20 cellular contexts compared by ENCODE assay signal in genomic region chr6:138601128-138601527, GRCh38.
DNase-seq lines count a peak whose midpoint lies in the region; ATAC-seq, FAIRE-seq and TF ChIP-seq lines count a peak whose summit lies in the region.
"Had no signal": no experiment of that assay in that cellular context is flagged by ENCODE, and none has a peak within 500 bp of the region (broad histone marks: within the 10 kb centered on the region; RNA-seq: fewer than 3 reads in every experiment).

No MANE protein-coding gene starts in this region.

- H3K36me3 ChIP-seq in ACC112 (ENCODE audit: insufficient read depth, low read length) = no peaks in the 10 kb centered on the region
- H3K36me3 ChIP-seq in HepG2 (replicated peaks in 1 of 2; ENCODE audit: control insufficient read depth in 1 of 2, insufficient read depth in 2 of 2, low read length in 2 of 2) = no peaks in the 10 kb centered on the region
- H3K36me3 ChIP-seq: lower lobe of right lung, uterus had no signal

- no peak for TF ChIP-seq POLR2A in HepG2 (IDR thresholded peaks at IDR 0.05; ENCODE audit: insufficient read depth in 1 of 2, low read depth in 2 of 2, low read length in 2 of 2)

- POLR2A ChIA-PET in HepG2 (lab: Yijun Ruan, JAX) = no interaction called here

- in situ Hi-C loops in HepG2 (cut with HindIII; ENCODE audit: extremely low pct_ligation_motif_present, low pct_unique_long_range_greater_than_20kb) = no loop called here

- H3K4me2 ChIP-seq in HepG2 (ENCODE audit: low read depth, low read length) = no peak overlapping the region

- H3K4me1 ChIP-seq in ACC112 (ENCODE audit: control insufficient read depth, insufficient read depth, low read length, unreplicated experiment) (peaks cover 18% of the 10 kb centered on the region), HepG2 (ENCODE audit: insufficient read depth, low read length) (peaks cover 30% of the 10 kb centered on the region)
- H3K4me1 ChIP-seq: lower lobe of right lung, uterus had no signal

- peaks cover 9% of the 10 kb centered on the region for H3K79me2 ChIP-seq in ACC112 (ENCODE audit: control insufficient read depth, insufficient read depth, low read length, unreplicated experiment)
- H3K79me2 ChIP-seq in HepG2 (ENCODE audit: insufficient read depth, low read length) = no peaks in the 10 kb centered on the region

- ATAC-seq in HepG2 (no peak), HG03159 (IDR thresholded peaks at IDR 0.05; ENCODE audit: unreplicated experiment) (no peak)
- ATAC-seq: activated CD4-positive, alpha-beta T cell treated with anti-CD3 and anti-CD28 coated beads for 36 hours; lower lobe of right lung; natural killer cell treated with Interleukin-12 subunit alpha and Interleukin-12 subunit beta and Interleukin-15 and Interleukin-18, amount 100 ng/mL, for 72 hours had no signal

- no peak for TF ChIP-seq RAD21 in HepG2 (CRISPR knock-in tag; IDR thresholded peaks at IDR 0.05)

- H3K27me3 ChIP-seq in ACC112 (ENCODE audit: insufficient read depth, low read length) = no peaks in the 10 kb centered on the region
- no peaks in the 10 kb centered on the region for H3K27me3 ChIP-seq in HepG2 (ENCODE audit: control insufficient read depth in 1 of 2, insufficient read depth in 2 of 2, low read length in 2 of 2)
- H3K27me3 ChIP-seq: uterus had no signal

- peak overlapping the region; percentile 96 for H3K27ac ChIP-seq in ACC112 (ENCODE audit: low read depth, low read length)
- H3K27ac ChIP-seq in HepG2 (ENCODE audit: extremely low read length, insufficient read depth, low read length) = no peak overlapping the region
- H3K27ac ChIP-seq: lower lobe of right lung, uterus had no signal

- no peaks in the 10 kb centered on the region for H3K9me3 ChIP-seq in HepG2 (ENCODE audit: low read length)
- H3K9me3 ChIP-seq: lower lobe of right lung, uterus had no signal

- TF ChIP-seq EP300 in HepG2 (IDR thresholded peaks at IDR 0.05; ENCODE audit: low read depth in 2 of 2, low read length in 2 of 2) (no peak), HepG2 (CRISPR knock-in tag; IDR thresholded peaks at IDR 0.05; ENCODE audit: borderline replicate concordance) (no peak)

- no peak for TF ChIP-seq CTCF in HepG2 (CRISPR knock-in tag; IDR thresholded peaks at IDR 0.05)

- no peak for FAIRE-seq in HepG2 (lab: Jason Lieb, UNC)

- no TSS peak for BruUV-seq in HepG2 (replicated peaks; lab: Mats Ljungman, UMichigan)

- H4K20me1 ChIP-seq in HepG2 (ENCODE audit: insufficient read depth, low read length) = no peaks in the 10 kb centered on the region

- intact Hi-C loops in HepG2 (cut with micrococcal nuclease; ENCODE audit: unreplicated experiment) = no loop called here

- peak; percentile 94 for DNase-seq in LHCN-M2 (ENCODE audit: low read depth)
- DNase-seq in dermis blood vessel endothelial cell = peak; percentile 95
- DNase-seq in HepG2 (ENCODE audit: low spot score) = no peak
- DNase-seq in germinal center (ENCODE audit: low spot score) = no peak
- no peak for DNase-seq in stimulated activated CD8-positive, alpha-beta memory T cell treated with anti-CD3 and anti-CD28 coated beads, Interleukin-4, amount 100 ng/mL, for 48 hours
- DNase-seq in middle frontal gyrus (ENCODE audit: extremely low spot score, low spot score) = no peak
- DNase-seq: ACHN; activated CD4-positive, alpha-beta T cell treated with anti-CD3 and anti-CD28 coated beads for 36 hours; activated CD8-positive, alpha-beta memory T cell treated with anti-CD3 and anti-CD28 coated beads, Interleukin-2, amount 50 U/mL, for 4 hours; activated gamma-delta T cell treated with Interleukin-2 at 50 U/mL for 16 hours; aorta; CD4-positive, alpha-beta T cell; Kasumi-1; lower lobe of right lung; NCI-H226; SIG-M5; uterus had no signal

- H3K4me3 ChIP-seq in ACC112 (ENCODE audit: low read depth, low read length) = peak overlapping the region; percentile 30; the same call in 1 of the 2 replicates
- no peak overlapping the region for H3K4me3 ChIP-seq in HepG2 (replicated peaks in 1 of 3; ENCODE audit: insufficient read depth in 1 of 3, low read depth in 2 of 3, low read length in 3 of 3)
- H3K4me3 ChIP-seq: lower lobe of right lung, uterus had no signal

- H2AFZ ChIP-seq in ACC112 (ENCODE audit: low read length, unreplicated experiment) = no peak overlapping the region
- no peak overlapping the region for H2AFZ ChIP-seq in HepG2 (ENCODE audit: low read length)

- no peak overlapping the region for H3K9ac ChIP-seq in HepG2 (ENCODE audit: insufficient read depth, low read depth, low read length)

- CTCF ChIA-PET in HepG2 (lab: Yijun Ruan, JAX; ENCODE audit: low intra/inter-chr PET ratio, low total read pairs) = no interaction called here

TF ChIP-seq in HepG2, 621 proteins besides CTCF, POLR2A, EP300 and RAD21:
- TF ChIP-seq CENPBD1 (CRISPR knock-in tag; IDR thresholded peaks at IDR 0.05; ENCODE audit: borderline replicate concordance, low read depth) (no peak), EEA1 (CRISPR knock-in tag; IDR thresholded peaks at IDR 0.05; ENCODE audit: borderline replicate concordance) (no peak), SMAD9 (CRISPR knock-in tag; IDR thresholded peaks at IDR 0.05) (no peak), MTF2 (CRISPR knock-in tag; IDR thresholded peaks at IDR 0.05; ENCODE audit: borderline replicate concordance) (no peak), GPN1 (CRISPR knock-in tag; IDR thresholded peaks at IDR 0.05; ENCODE audit: borderline replicate concordance) (no peak), CEBPG (CRISPR knock-in tag; IDR thresholded peaks at IDR 0.05) (peak; percentile 68), ZNF12 (CRISPR knock-in tag; IDR thresholded peaks at IDR 0.05) (0 out of 2 replicates have a peak, but pooled peaks have one; percentile 55), ZBTB44 (CRISPR knock-in tag; IDR thresholded peaks at IDR 0.05) (no peak), GATAD2A (CRISPR knock-in tag; IDR thresholded peaks at IDR 0.05) (no peak), ZFX (CRISPR knock-in tag; IDR thresholded peaks at IDR 0.05; ENCODE audit: low read depth) (no peak), ZNF224 (CRISPR knock-in tag; IDR thresholded peaks at IDR 0.05) (no peak), SOX5 (CRISPR knock-in tag; IDR thresholded peaks at IDR 0.05; ENCODE audit: borderline replicate concordance) (no peak), CEBPB (IDR thresholded peaks at IDR 0.05; ENCODE audit: borderline replicate concordance, low read depth, low read length) (0 out of 2 replicates have a peak, but pooled peaks have one; percentile 27), RFX5 (IDR thresholded peaks at IDR 0.05; ENCODE audit: low read depth, low read length) (no peak), ZBED4 (CRISPR knock-in tag; IDR thresholded peaks at IDR 0.05; ENCODE audit: borderline replicate concordance) (no peak)

Comparison
In these comparisons a context has a peak if more than half of its experiments do, and no peak if none do; other contexts are left out.
1. DNase-seq: peak in LHCN-M2 (single experiment) and dermis blood vessel endothelial cell (single experiment); none in HepG2 (single experiment), germinal center (single experiment), stimulated activated CD8-positive, alpha-beta memory T cell treated with anti-CD3 and anti-CD28 coated beads, Interleukin-4, amount 100 ng/mL, for 48 hours (single experiment) and middle frontal gyrus (single experiment).